9 cellular contexts compared by ENCODE assay signal in genomic region chr2:239751719-239752355, GRCh38.
DNase-seq lines count a peak whose midpoint lies in the region; ATAC-seq and TF ChIP-seq lines count a peak whose summit lies in the region.
"Had no signal": no experiment of that assay in that cellular context is flagged by ENCODE, and none has a peak within 500 bp of the region (broad histone marks: within the 10 kb centered on the region; RNA-seq: fewer than 3 reads in every experiment).

No MANE protein-coding gene starts in this region.

- H3K4me1 Mint-ChIP-seq in memory B cell: peaks cover 6% of the 10 kb centered on the region
- H3K4me1 Mint-ChIP-seq in stimulated activated naive CD8-positive, alpha-beta T cell treated with anti-CD3 and anti-CD28 coated beads, Interleukin-15, amount 100 ng/mL, for 72 hours: peaks cover 22% of the 10 kb centered on the region

- no peak overlapping the region for H3K9ac ChIP-seq in GM23248

- H3K9me3 Mint-ChIP-seq in memory B cell: peaks cover 6% of the 10 kb centered on the region
- no peaks in the 10 kb centered on the region for H3K9me3 Mint-ChIP-seq in stimulated activated naive CD8-positive, alpha-beta T cell treated with anti-CD3 and anti-CD28 coated beads, Interleukin-15, amount 100 ng/mL, for 72 hours

- H3K9me2 ChIP-seq in OCI-LY7 (ENCODE audit: insufficient read depth, low read length) (no peaks in the 10 kb centered on the region), GM23248 (ENCODE audit: insufficient read depth) (no peaks in the 10 kb centered on the region)

- in situ Hi-C loops in GM23248 (cut with MboI): no loop called here

- no TSS peak for BruUV-seq in OCI-LY7 (replicated peaks; lab: Mats Ljungman, UMichigan)

- CTCF ChIA-PET in OCI-LY7 (lab: Charles Lee; ENCODE audit: unreplicated experiment): no interaction called here

- no peaks in the 10 kb centered on the region for H3K27me3 ChIP-seq in GM23248 (replicated peaks; ENCODE audit: insufficient read depth)

- no peak overlapping the region for H3K27ac Mint-ChIP-seq in memory B cell
- H3K27ac Mint-ChIP-seq in stimulated activated naive CD8-positive, alpha-beta T cell treated with anti-CD3 and anti-CD28 coated beads, Interleukin-15, amount 100 ng/mL, for 72 hours: peak overlapping the region; percentile 78 to 90

- no peaks in the 10 kb centered on the region for H3K9me3 ChIP-seq in OCI-LY7 (ENCODE audit: low read length)
- H3K9me3 ChIP-seq in GM23248 (ENCODE audit: low read depth): no peaks in the 10 kb centered on the region

- H3K27me3 Mint-ChIP-seq in memory B cell: peaks cover 17% of the 10 kb centered on the region
- H3K27me3 Mint-ChIP-seq in stimulated activated naive CD8-positive, alpha-beta T cell treated with anti-CD3 and anti-CD28 coated beads, Interleukin-15, amount 100 ng/mL, for 72 hours: no peaks in the 10 kb centered on the region

- peak; percentile 58 for DNase-seq in OCI-LY7 (ENCODE audit: low spot score)
- DNase-seq in activated effector memory CD4-positive, alpha-beta T cell treated with Interleukin-2 at 50 U/mL for 16 hours: peak; percentile 19
- DNase-seq in memory B cell (ENCODE audit: low spot score in 2 of 2): no peak
- DNase-seq in stimulated activated naive CD8-positive, alpha-beta T cell treated with anti-CD3 and anti-CD28 coated beads, Interleukin-15, amount 100 ng/mL, for 72 hours: peak in 1 of 2 donors; percentile 38
- no peak for DNase-seq in GM23248
- DNase-seq: NCI-H1105 treated with DMSO at 0.1 percent for 48 hours had no signal

- intact Hi-C loops in OCI-LY7 (cut with micrococcal nuclease; ENCODE audit: unreplicated experiment): no loop called here

- ATAC-seq in memory B cell (ENCODE audit: low read depth): peak; percentile 45
- ATAC-seq in stimulated activated naive CD8-positive, alpha-beta T cell treated with anti-CD3 and anti-CD28 coated beads, Interleukin-15, amount 100 ng/mL, for 72 hours: peak; percentile 85
- ATAC-seq in HG02623 (IDR thresholded peaks at IDR 0.05; ENCODE audit: unreplicated experiment): no peak
- no peak for ATAC-seq in GM18873 (IDR thresholded peaks at IDR 0.05; ENCODE audit: low FRiP score, unreplicated experiment)
- ATAC-seq in HG03354 (IDR thresholded peaks at IDR 0.05; ENCODE audit: poor library complexity, severe bottlenecking, unreplicated experiment): no peak

- no peaks in the 10 kb centered on the region for H3F3A ChIP-seq in GM23248 (ENCODE audit: insufficient read depth)

- H3K79me2 ChIP-seq in OCI-LY7 (ENCODE audit: insufficient read depth, low read depth, low read length) (no peaks in the 10 kb centered on the region), GM23248 (ENCODE audit: insufficient read depth) (no peaks in the 10 kb centered on the region)

- no peak overlapping the region for H3K4me3 Mint-ChIP-seq in memory B cell
- peak overlapping the region in 1 of 2 donors; percentile 59 for H3K4me3 Mint-ChIP-seq in stimulated activated naive CD8-positive, alpha-beta T cell treated with anti-CD3 and anti-CD28 coated beads, Interleukin-15, amount 100 ng/mL, for 72 hours

- no peak overlapping the region for H3K4me3 ChIP-seq in OCI-LY7 (ENCODE audit: low read depth, low read length, poor library complexity, severe bottlenecking)
- no peak overlapping the region for H3K4me3 ChIP-seq in GM23248

- POLR2A ChIA-PET in OCI-LY7 (lab: Charles Lee): interaction anchor here (0.7 kb wide), 1 partner anchor 249 kb away, joined by 3 read pairs; no protein-coding TSS in a partner anchor

- 42 to 44% methylated on average over 23 of the region's 23 CpGs for WGBS in GM23248 (ENCODE audit: low coverage in 1 of 2, low lambda C conversion rate in 2 of 2, missing lambda C conversion rate in 2 of 2), 2 experiments

- H3K4me2 ChIP-seq in OCI-LY7 (ENCODE audit: low read length) (peak overlapping the region; percentile 40; the same call in 1 of the 2 replicates), GM23248 (ENCODE audit: unreplicated experiment) (no peak overlapping the region)

- H2AFZ ChIP-seq in OCI-LY7 (ENCODE audit: low read length) (peak overlapping the region; percentile 71), GM23248 (no peak overlapping the region)

- H3K27ac ChIP-seq in OCI-LY7 (ENCODE audit: low read depth, low read length, poor library complexity, severe bottlenecking) (no peak overlapping the region), GM23248 (no peak overlapping the region)

- H3K36me3 ChIP-seq in OCI-LY7 (ENCODE audit: insufficient read depth, low read length): no peaks in the 10 kb centered on the region
- no peaks in the 10 kb centered on the region for H3K36me3 ChIP-seq in GM23248 (ENCODE audit: low read depth)

- H4K20me1 ChIP-seq in OCI-LY7 (ENCODE audit: insufficient read depth, low read length): no peaks in the 10 kb centered on the region
- H4K20me1 ChIP-seq in GM23248 (ENCODE audit: insufficient read depth): no peaks in the 10 kb centered on the region

- no peak for TF ChIP-seq CTCF in OCI-LY7 (conservative IDR thresholded peaks at IDR 0.05; ENCODE audit: low read length)

- no peaks in the 10 kb centered on the region for H3K36me3 Mint-ChIP-seq in memory B cell

- H3K4me1 ChIP-seq in OCI-LY7 (ENCODE audit: insufficient read depth, low read length, poor library complexity, severe bottlenecking): peaks cover 11% of the 10 kb centered on the region
- H3K4me1 ChIP-seq in GM23248 (ENCODE audit: insufficient read depth): no peaks in the 10 kb centered on the region

Comparison
In these comparisons a context has a peak if more than half of its experiments do, and no peak if none do; other contexts are left out.
1. DNase-seq: peak in OCI-LY7 (single experiment) and activated effector memory CD4-positive, alpha-beta T cell treated with Interleukin-2 at 50 U/mL for 16 hours (single experiment); none in memory B cell (0 of 2) and GM23248 (single experiment).
2. ATAC-seq: peak in memory B cell (single experiment) and stimulated activated naive CD8-positive, alpha-beta T cell treated with anti-CD3 and anti-CD28 coated beads, Interleukin-15, amount 100 ng/mL, for 72 hours (single experiment); none in HG02623 (single experiment), GM18873 (single experiment) and HG03354 (single experiment).